In genomic region chr6:107330190-107330589, GRCh38 we compare ENCODE assay signal across 8 cellular contexts.
DNase-seq lines count a peak whose midpoint lies in the region; ATAC-seq and TF ChIP-seq lines count a peak whose summit lies in the region.
"Had no signal": no experiment of that assay in that cellular context is flagged by ENCODE, and none has a peak within 500 bp of the region (broad histone marks: within the 10 kb centered on the region; RNA-seq: fewer than 3 reads in every experiment).

No MANE protein-coding gene starts in this region.

- H3K27ac Mint-ChIP-seq in natural killer cell treated with Interleukin-12 subunit alpha and Interleukin-12 subunit beta and Interleukin-15 and Interleukin-18, amount 100 ng/mL, for 72 hours: peak overlapping the region in 1 of 2 donors; percentile 26
- no peak overlapping the region for H3K27ac Mint-ChIP-seq in glutamatergic neuron (ENCODE audit: unreplicated experiment)

- no peaks in the 10 kb centered on the region for H3K36me3 Mint-ChIP-seq in natural killer cell treated with Interleukin-12 subunit alpha and Interleukin-12 subunit beta and Interleukin-15 and Interleukin-18, amount 100 ng/mL, for 72 hours
- no peaks in the 10 kb centered on the region for H3K36me3 Mint-ChIP-seq in glutamatergic neuron (ENCODE audit: unreplicated experiment)

- H3K4me3 ChIP-seq in suprapubic skin: no peak overlapping the region

- DNase-seq in GM19238 (ENCODE audit: insufficient read length, low spot score): peak; percentile 32
- DNase-seq in NOMO-1 treated with DMSO at 0.1 percent for 48 hours (lab: John Stamatoyannopoulos, UW; ENCODE audit: unreplicated experiment): peak; percentile 60
- DNase-seq in natural killer cell treated with Interleukin-12 subunit alpha and Interleukin-12 subunit beta and Interleukin-15 and Interleukin-18, amount 100 ng/mL, for 72 hours (ENCODE audit: low spot score): no peak
- no peak for DNase-seq in glutamatergic neuron
- no peak for DNase-seq in suprapubic skin (ENCODE audit: low spot score in 2 of 2)
- DNase-seq in H4 (ENCODE audit: low spot score): no peak

- no peaks in the 10 kb centered on the region for H3K4me1 ChIP-seq in suprapubic skin

- no peaks in the 10 kb centered on the region for H3K36me3 ChIP-seq in suprapubic skin

- H3K4me1 Mint-ChIP-seq in natural killer cell treated with Interleukin-12 subunit alpha and Interleukin-12 subunit beta and Interleukin-15 and Interleukin-18, amount 100 ng/mL, for 72 hours (ENCODE audit: low read depth in 2 of 2): peaks cover 16 to 17% of the 10 kb centered on the region in 2 donors
- no peaks in the 10 kb centered on the region for H3K4me1 Mint-ChIP-seq in glutamatergic neuron (ENCODE audit: low read depth, unreplicated experiment)

- no peak overlapping the region for H3K27ac ChIP-seq in suprapubic skin

- 86% methylated on average over 4 of the region's 4 CpGs for WGBS in suprapubic skin

- H3K4me3 Mint-ChIP-seq in natural killer cell treated with Interleukin-12 subunit alpha and Interleukin-12 subunit beta and Interleukin-15 and Interleukin-18, amount 100 ng/mL, for 72 hours: peak overlapping the region; percentile 43
- no peak overlapping the region for H3K4me3 Mint-ChIP-seq in glutamatergic neuron (ENCODE audit: unreplicated experiment)

- TF ChIP-seq CTCF in glutamatergic neuron (IDR thresholded peaks at IDR 0.05; ENCODE audit: partially characterized antibody, unreplicated experiment): no peak
- no peak for TF ChIP-seq CTCF in suprapubic skin (IDR thresholded peaks at IDR 0.05)

- ATAC-seq in HG02759 (IDR thresholded peaks at IDR 0.05; ENCODE audit: unreplicated experiment): peak; percentile 99
- ATAC-seq in natural killer cell treated with Interleukin-12 subunit alpha and Interleukin-12 subunit beta and Interleukin-15 and Interleukin-18, amount 100 ng/mL, for 72 hours: peak in 1 of 2 donors; percentile 73
- ATAC-seq: left lobe of liver had no signal

- no peaks in the 10 kb centered on the region for H3K9me3 ChIP-seq in suprapubic skin

- no peak for TF ChIP-seq POLR2A in suprapubic skin (IDR thresholded peaks at IDR 0.05)

- no peaks in the 10 kb centered on the region for H3K9me3 Mint-ChIP-seq in natural killer cell treated with Interleukin-12 subunit alpha and Interleukin-12 subunit beta and Interleukin-15 and Interleukin-18, amount 100 ng/mL, for 72 hours
- no peaks in the 10 kb centered on the region for H3K9me3 Mint-ChIP-seq in glutamatergic neuron (ENCODE audit: unreplicated experiment)

- H3K27me3 ChIP-seq in suprapubic skin: no peaks in the 10 kb centered on the region

- no peaks in the 10 kb centered on the region for H3K27me3 Mint-ChIP-seq in natural killer cell treated with Interleukin-12 subunit alpha and Interleukin-12 subunit beta and Interleukin-15 and Interleukin-18, amount 100 ng/mL, for 72 hours
- peaks cover 3% of the 10 kb centered on the region for H3K27me3 Mint-ChIP-seq in glutamatergic neuron (ENCODE audit: unreplicated experiment)

- no peak for TF ChIP-seq EP300 in suprapubic skin (IDR thresholded peaks at IDR 0.05)

Comparison
In these comparisons a context has a peak if more than half of its experiments do, and no peak if none do; other contexts are left out.
1. DNase-seq: peak in GM19238 (single experiment) and NOMO-1 treated with DMSO at 0.1 percent for 48 hours (single experiment); none in natural killer cell treated with Interleukin-12 subunit alpha and Interleukin-12 subunit beta and Interleukin-15 and Interleukin-18, amount 100 ng/mL, for 72 hours (single experiment), glutamatergic neuron (single experiment), suprapubic skin (0 of 2) and H4 (single experiment).